9 cellular contexts compared by ENCODE assay signal in genomic region chr1:223707270-223708000, GRCh38. TPM values are rescaled to one million over a fixed set of nuclear protein-coding genes. Genes with fewer than 3 reads are reported as not detected.
DNase-seq lines count a peak whose midpoint lies in the region; ATAC-seq, FAIRE-seq and TF ChIP-seq lines count a peak whose summit lies in the region.
"Had no signal": no experiment of that assay in that cellular context is flagged by ENCODE, and none has a peak within 500 bp of the region (broad histone marks: within the 10 kb centered on the region; RNA-seq: fewer than 3 reads in every experiment).

No MANE protein-coding gene starts in this region.

- H3K27me3 Mint-ChIP-seq in T-helper 17 cell: no peaks in the 10 kb centered on the region
- H3K27me3 Mint-ChIP-seq: stimulated activated naive CD8-positive, alpha-beta T cell treated with anti-CD3 and anti-CD28 coated beads, Interleukin-15, Interleukin-2, amounts not matched to agents 100 ng/mL and 50 ng/mL, for 24 hours had no signal

- peak overlapping the region; percentile 61 for H3K4me3 Mint-ChIP-seq in T-helper 17 cell
- H3K4me3 Mint-ChIP-seq: stimulated activated naive CD8-positive, alpha-beta T cell treated with anti-CD3 and anti-CD28 coated beads, Interleukin-15, Interleukin-2, amounts not matched to agents 100 ng/mL and 50 ng/mL, for 24 hours had no signal

- no peaks in the 10 kb centered on the region for H3K36me3 ChIP-seq in left ventricle myocardium inferior
- H3K36me3 ChIP-seq in spleen: no peaks in the 10 kb centered on the region

- peak; percentile 17; the same call in 1 of the 2 replicates for TF ChIP-seq POLR2A in A549 (IDR thresholded peaks at IDR 0.05; ENCODE audit: low read length)
- TF ChIP-seq POLR2A in spleen (IDR thresholded peaks at IDR 0.05): no peak

- no peak; a peak in 1 of 5 replicates for TF ChIP-seq RAD21 in A549 (conservative IDR thresholded peaks at IDR 0.05 in 1 of 2, IDR thresholded peaks at IDR 0.05 in 1 of 2)

- 0% methylated on average over 6 of the region's 6 CpGs for WGBS in A549 (ENCODE audit: missing lambda C conversion rate)
- 56 to 84% (median 71%) methylated on average over 6 of the region's 6 CpGs for WGBS in spleen, 5 donors

- FAIRE-seq in A549 (lab: Jason Lieb, UNC): peak; percentile 86

- DNase-seq in A549 (ENCODE audit: low read depth in 1 of 2, low spot score in 1 of 2) (peak; percentile 84 to 97), HS-5 (ENCODE audit: low read depth) (peak; percentile 97), T-helper 17 cell (no peak), left ventricle myocardium inferior (peak; percentile 50), spleen (no peak), GM20000 (ENCODE audit: low spot score) (no peak), NAMALWA (ENCODE audit: low spot score) (no peak), GM10266 (ENCODE audit: extremely low spot score) (no peak)

- intact Hi-C loops in left ventricle myocardium inferior (cut with micrococcal nuclease): no loop called here
- intact Hi-C loops in spleen (cut with DNase I; ENCODE audit: low total_unique reads): no loop called here

- H3K4me1 ChIP-seq in A549 (peaks cover 87% of the 10 kb centered on the region), left ventricle myocardium inferior (peaks cover 70% of the 10 kb centered on the region), spleen (peaks cover 7 to 61% (median 28%) of the 10 kb centered on the region in 6 donors)

- H3K27me3 ChIP-seq in left ventricle myocardium inferior (ENCODE audit: low read depth) (peaks cover 2% of the 10 kb centered on the region), spleen (replicated peaks in 1 of 7) (no peaks in the 10 kb centered on the region)

- TF ChIP-seq CTCF in A549 (IDR thresholded peaks at IDR 0.05): no peak
- no peak for TF ChIP-seq CTCF in left ventricle myocardium inferior (IDR thresholded peaks at IDR 0.05; ENCODE audit: borderline replicate concordance)
- TF ChIP-seq CTCF in spleen (IDR thresholded peaks at IDR 0.05 in 8 of 11, conservative IDR thresholded peaks at IDR 0.05 in 3 of 11): no peak
- no peak for TF ChIP-seq CTCF in GM20000 (IDR thresholded peaks at IDR 0.05; ENCODE audit: extremely low read depth, missing control alignments)
- TF ChIP-seq CTCF in GM10266 (IDR thresholded peaks at IDR 0.05; ENCODE audit: control insufficient read depth, insufficient read depth, low read depth, missing control alignments): no peak

- H3K36me3 Mint-ChIP-seq in T-helper 17 cell (ENCODE audit: low read depth): peaks cover 4% of the 10 kb centered on the region

- CTCF ChIA-PET in A549 (lab: Yijun Ruan, JAX): interaction anchor here (0.7 to 5.7 kb wide), 14 partner anchors 9 to 79 kb away, joined by 3 to 48 read pairs (median 3); no protein-coding TSS in a partner anchor

- H3K9me3 ChIP-seq in A549: no peaks in the 10 kb centered on the region
- no peaks in the 10 kb centered on the region for H3K9me3 ChIP-seq in T-helper 17 cell (ENCODE audit: control insufficient read depth, low read length, poor library complexity, severe bottlenecking)
- H3K9me3 ChIP-seq in left ventricle myocardium inferior (replicated peaks): no peaks in the 10 kb centered on the region
- no peaks in the 10 kb centered on the region for H3K9me3 ChIP-seq in spleen

- H3K4me3 ChIP-seq in A549 (peak overlapping the region; percentile 2; the same call in 1 of the 3 replicates), left ventricle myocardium inferior (no peak overlapping the region), spleen (no peak overlapping the region)

- TF ChIP-seq EP300 in A549 (IDR thresholded peaks at IDR 0.05): peak; percentile 27 to 40; a peak in 2 of 5 replicates

- H3K27ac Mint-ChIP-seq in T-helper 17 cell: no peak overlapping the region
- H3K27ac Mint-ChIP-seq: stimulated activated naive CD8-positive, alpha-beta T cell treated with anti-CD3 and anti-CD28 coated beads, Interleukin-15, Interleukin-2, amounts not matched to agents 100 ng/mL and 50 ng/mL, for 24 hours had no signal

- peak; percentile 80 for ATAC-seq in A549
- ATAC-seq in T-helper 17 cell: no peak

- H3K27ac ChIP-seq in A549: peak overlapping the region; percentile 99
- H3K27ac ChIP-seq in left ventricle myocardium inferior (replicated peaks): peak overlapping the region; percentile 86
- H3K27ac ChIP-seq in spleen: peak overlapping the region in 7 of 8 donors; percentile 5 to 68 (median 43)

- POLR2A ChIA-PET in A549 (lab: Yijun Ruan, JAX): interaction anchor here (0.6 to 2.7 kb wide), 12 partner anchors 9 to 569 kb away, joined by 3 to 16 read pairs (median 5); partner anchors contain the start of genes DEGS1 and TP53BP2

- H3K4me2 ChIP-seq in A549: peak overlapping the region; percentile 70

- H3K4me1 Mint-ChIP-seq in T-helper 17 cell: peaks cover 33% of the 10 kb centered on the region

TF ChIP-seq in A549, 52 proteins besides CTCF, POLR2A, EP300 and RAD21 (continues in another document):
- TF ChIP-seq MYC (IDR thresholded peaks at IDR 0.05; ENCODE audit: borderline replicate concordance, low read length) (peak; percentile 56; the same call in 1 of the 2 replicates), TFCP2L1 (CRISPR knock-in tag; IDR thresholded peaks at IDR 0.05) (no peak), HMGXB4 (CRISPR knock-in tag; IDR thresholded peaks at IDR 0.05; ENCODE audit: borderline replicate concordance) (no peak), ZC3H11A (IDR thresholded peaks at IDR 0.05) (no peak), TP53 (CRISPR knock-in tag; IDR thresholded peaks at IDR 0.05) (no peak), PBX3 (IDR thresholded peaks at IDR 0.05) (peak; percentile 93), MAFK (IDR thresholded peaks at IDR 0.05; ENCODE audit: partially characterized antibody) (peak; percentile 34), GATA3 (IDR thresholded peaks at IDR 0.05; ENCODE audit: borderline replicate concordance) (peak; percentile 93), BCL3 (IDR thresholded peaks at IDR 0.05) (peak; percentile 55; the same call in 2 of the 3 replicates), JUN (IDR thresholded peaks at IDR 0.05) (peak; percentile 55 to 72; a peak in 3 of 5 replicates), JUNB (IDR thresholded peaks at IDR 0.05) (peak; percentile 94), FOSL2 (IDR thresholded peaks at IDR 0.05) (peak; percentile 99), FOSL2 (CRISPR knock-in tag; IDR thresholded peaks at IDR 0.05) (peak; percentile 100), ESRRA (IDR thresholded peaks at IDR 0.05; ENCODE audit: borderline replicate concordance, low read length) (peak; percentile 89; the same call in 1 of the 2 replicates), CEBPB (IDR thresholded peaks at IDR 0.05) (peak in 1 of 2 experiments; percentile 51; a peak in 1 of 4 replicates)

RNA-seq across cellular contexts. Expression of gene CAPN2, which starts 4.9 kb away (rescaled TPM):
- polyA plus RNA-seq in A549 (2011; rRNA removed) (199 and 217 TPM in 2 replicates), A549 (2017; fragmentation: RNase III; extraction: RNeasy Plus Mini Kit Qiagen cat#74134 plus additional on column Dnase treatment) (285 to 327 TPM (median 300 TPM) in 3 replicates), spleen (10 to 100 TPM; 20.5 to 50.7 (median 35.7) TPM)
- 132 and 138 TPM in 2 replicates for polyA plus RNA-seq in A549 (2012; cell fraction: cytosol; rRNA removed)
- polyA plus RNA-seq in A549 (2012; cell fraction: nucleus; rRNA removed): 115 and 134 TPM in 2 replicates
- 153 and 163 TPM in 2 replicates for polyA minus RNA-seq in A549 (2011; rRNA and poly(A)+ RNA removed)
- total RNA-seq in T-helper 17 cell (100 to 1,000 TPM; 218 to 220 TPM), left ventricle myocardium inferior (65.3 TPM), spleen (100 to 1,000 TPM in 1 of 7 donors, 10 to 100 TPM in 6; 48.8 to 106 (median 88.8) TPM)

RNA-seq across cellular contexts. Expression of gene CAPN8, which starts 41.9 kb away (rescaled TPM):
- polyA plus RNA-seq in A549 (2011; rRNA removed): 1.5 and 2.4 TPM in 2 replicates
- polyA plus RNA-seq in A549 (2012; cell fraction: cytosol; rRNA removed): 0.13 and 0.25 TPM in 2 replicates
- 1.5 and 2.3 TPM in 2 replicates for polyA plus RNA-seq in A549 (2012; cell fraction: nucleus; rRNA removed)
- 0.20 to 0.51 TPM (median 0.39 TPM) in 3 replicates for polyA plus RNA-seq in A549 (2017; fragmentation: RNase III; extraction: RNeasy Plus Mini Kit Qiagen cat#74134 plus additional on column Dnase treatment)
- 0.87 and 1.5 TPM in 2 replicates for polyA minus RNA-seq in A549 (2011; rRNA and poly(A)+ RNA removed)
- total RNA-seq in T-helper 17 cell: under 1 TPM; 0.60 to 0.91 TPM
- not detected for total RNA-seq in left ventricle myocardium inferior
- under 1 TPM in 1 of 7 donors, not detected in 6; 0.73 TPM for total RNA-seq in spleen
- under 1 TPM in 1 of 3 donors, not detected in 2; 0.08 TPM for polyA plus RNA-seq in spleen

Comparison
In these comparisons a context has a peak if more than half of its experiments do, and no peak if none do; other contexts are left out.
1. DNase-seq: peak in A549 (2 of 2), HS-5 (single experiment) and left ventricle myocardium inferior (single experiment); none in T-helper 17 cell (0 of 3), spleen (single experiment), GM20000 (single experiment), NAMALWA (single experiment) and GM10266 (single experiment).
2. H3K27ac ChIP-seq: peak in every context shown above with its lines; median percentile 99 in A549; 86 in left ventricle myocardium inferior; 43 in spleen.